Comparison of ENCODE assay signal across 19 cellular contexts in the genomic region with DNA sequence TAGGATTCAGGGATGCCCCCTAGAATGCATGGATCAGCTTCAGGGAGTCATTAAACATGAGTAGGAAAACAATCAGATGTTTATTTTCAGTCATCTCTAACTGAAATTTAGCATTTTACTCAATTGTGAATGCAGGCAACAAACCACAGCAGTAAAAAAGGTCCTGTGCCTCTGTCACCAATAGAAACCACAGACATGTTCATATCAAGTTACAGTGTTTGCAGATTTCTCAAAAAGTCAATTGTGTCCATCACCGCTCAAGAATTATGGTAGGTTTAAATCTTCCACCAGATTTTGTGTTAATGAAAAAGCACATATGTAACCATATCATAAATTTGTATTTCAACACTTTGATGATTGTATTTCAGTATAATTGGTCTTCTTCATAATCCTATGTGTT.
A peak's percentile ranks its signal among the peaks of the same experiment; 100 is the strongest.
DNase-seq lines count a peak whose midpoint lies in the region; ATAC-seq and TF ChIP-seq lines count a peak whose summit lies in the region.
"Had no signal": no experiment of that assay in that cellular context is flagged by ENCODE, and none has a peak within 500 bp of the region (broad histone marks: within the 10 kb centered on the region; RNA-seq: fewer than 3 reads in every experiment).

No MANE protein-coding gene starts in this region.

- DNase-seq in DMS153 treated with DMSO at 0.1 percent for 48 hours (lab: John Stamatoyannopoulos, UW; ENCODE audit: unreplicated experiment) (peak; percentile 13), NCI-H748 (lab: John Stamatoyannopoulos, UW; ENCODE audit: unreplicated experiment) (peak; percentile 47), left kidney (ENCODE audit: low read depth, low spot score) (peak; percentile 10), SW480 (ENCODE audit: low spot score) (no peak), upper lobe of right lung (no peak)
- no peak for DNase-seq in activated naive CD4-positive, alpha-beta T cell treated with Interleukin-2 at 50 U/mL for 16 hours
- DNase-seq: AML-193, DMS 273 treated with DMSO at 0.1 percent for 48 hours, H7, KBM-7, MV-4-11, NCI-H1436, NCI-H1930, NCI-H2227 treated with DMSO at 0.1 percent for 48 hours, NCI-H524 treated with DMSO at 0.1 percent for 48 hours had no signal

- H3K4me3 ChIP-seq in upper lobe of right lung: no peak overlapping the region
- H3K4me3 ChIP-seq: Peyer's patch, SJSA1 had no signal

- H3K4me1 ChIP-seq in upper lobe of right lung: peaks cover 2% of the 10 kb centered on the region
- H3K4me1 ChIP-seq: SJSA1 had no signal

- intact Hi-C loops in upper lobe of right lung (cut with DNase I): no loop called here

- no peaks in the 10 kb centered on the region for H3K9me3 ChIP-seq in upper lobe of right lung
- H3K9me3 ChIP-seq: Peyer's patch, SJSA1 had no signal

- H3K27ac ChIP-seq in upper lobe of right lung: no peak overlapping the region
- H3K27ac ChIP-seq: SJSA1 had no signal

- ATAC-seq in GM19328 (IDR thresholded peaks at IDR 0.05; ENCODE audit: unreplicated experiment) (peak; percentile 25), upper lobe of right lung (no peak)
- ATAC-seq: HepG2 had no signal

- TF ChIP-seq CTCF in upper lobe of right lung (IDR thresholded peaks at IDR 0.05): no peak

- no peaks in the 10 kb centered on the region for H3K27me3 ChIP-seq in upper lobe of right lung
- H3K27me3 ChIP-seq: Peyer's patch, SJSA1 had no signal

- no peaks in the 10 kb centered on the region for H3K36me3 ChIP-seq in upper lobe of right lung
- H3K36me3 ChIP-seq: Peyer's patch, SJSA1 had no signal

Comparison
In these comparisons a context has a peak if more than half of its experiments do, and no peak if none do; other contexts are left out.
1. DNase-seq: peak in DMS153 treated with DMSO at 0.1 percent for 48 hours (single experiment), NCI-H748 (single experiment) and left kidney (single experiment); none in SW480 (single experiment), upper lobe of right lung (single experiment) and activated naive CD4-positive, alpha-beta T cell treated with Interleukin-2 at 50 U/mL for 16 hours (single experiment).